In genomic region chr7:22730921-22731654, GRCh38 we compare ENCODE assay signal across 1 cellular context.
TF ChIP-seq lines count a peak whose summit lies in the region.

No MANE protein-coding gene starts in this region.

TF ChIP-seq in SK-N-SH, 30 proteins besides CTCF, POLR2A, EP300 and RAD21 (continued from another document):
- TF ChIP-seq GABPA (IDR thresholded peaks at IDR 0.05; ENCODE audit: low read depth): no peak
- peak; percentile 33; the same call in 1 of the 2 replicates for TF ChIP-seq REST (IDR thresholded peaks at IDR 0.05; ENCODE audit: low read depth, low read length)
- TF ChIP-seq NFIC (IDR thresholded peaks at IDR 0.05; ENCODE audit: borderline replicate concordance): 0 out of 2 replicates have a peak, but pooled peaks have one; percentile 26
- TF ChIP-seq MXI1 (IDR thresholded peaks at IDR 0.05; ENCODE audit: low read depth, low read length): no peak
- no peak for TF ChIP-seq RFX5 (IDR thresholded peaks at IDR 0.05; ENCODE audit: low read length)
- TF ChIP-seq ELF1 (IDR thresholded peaks at IDR 0.05): no peak
- TF ChIP-seq PBX3 (IDR thresholded peaks at IDR 0.05): peak; percentile 48; the same call in 1 of the 2 replicates
- no peak for TF ChIP-seq CHD2 (IDR thresholded peaks at IDR 0.05; ENCODE audit: low read length, partially characterized antibody)
- no peak for TF ChIP-seq USF2 (IDR thresholded peaks at IDR 0.05; ENCODE audit: borderline replicate concordance, low read depth, low read length)
- TF ChIP-seq SMC3 (IDR thresholded peaks at IDR 0.05; ENCODE audit: low read depth, low read length): no peak
- no peak for TF ChIP-seq SIN3A (IDR thresholded peaks at IDR 0.05; ENCODE audit: borderline replicate concordance, low read depth, low read length)
- no peak for TF ChIP-seq USF1 (IDR thresholded peaks at IDR 0.05; ENCODE audit: borderline replicate concordance, low read depth)
- TF ChIP-seq GATA2 (CRISPR knock-in tag; IDR thresholded peaks at IDR 0.05): no peak
- no peak for TF ChIP-seq NRF1 (IDR thresholded peaks at IDR 0.05; ENCODE audit: low read depth, low read length)
- TF ChIP-seq ZBTB33 (IDR thresholded peaks at IDR 0.05; ENCODE audit: borderline replicate concordance, low read depth): no peak
- no peak for TF ChIP-seq TAF1 (IDR thresholded peaks at IDR 0.05; ENCODE audit: borderline replicate concordance, low read depth, low read length)
